In the genomic region with DNA sequence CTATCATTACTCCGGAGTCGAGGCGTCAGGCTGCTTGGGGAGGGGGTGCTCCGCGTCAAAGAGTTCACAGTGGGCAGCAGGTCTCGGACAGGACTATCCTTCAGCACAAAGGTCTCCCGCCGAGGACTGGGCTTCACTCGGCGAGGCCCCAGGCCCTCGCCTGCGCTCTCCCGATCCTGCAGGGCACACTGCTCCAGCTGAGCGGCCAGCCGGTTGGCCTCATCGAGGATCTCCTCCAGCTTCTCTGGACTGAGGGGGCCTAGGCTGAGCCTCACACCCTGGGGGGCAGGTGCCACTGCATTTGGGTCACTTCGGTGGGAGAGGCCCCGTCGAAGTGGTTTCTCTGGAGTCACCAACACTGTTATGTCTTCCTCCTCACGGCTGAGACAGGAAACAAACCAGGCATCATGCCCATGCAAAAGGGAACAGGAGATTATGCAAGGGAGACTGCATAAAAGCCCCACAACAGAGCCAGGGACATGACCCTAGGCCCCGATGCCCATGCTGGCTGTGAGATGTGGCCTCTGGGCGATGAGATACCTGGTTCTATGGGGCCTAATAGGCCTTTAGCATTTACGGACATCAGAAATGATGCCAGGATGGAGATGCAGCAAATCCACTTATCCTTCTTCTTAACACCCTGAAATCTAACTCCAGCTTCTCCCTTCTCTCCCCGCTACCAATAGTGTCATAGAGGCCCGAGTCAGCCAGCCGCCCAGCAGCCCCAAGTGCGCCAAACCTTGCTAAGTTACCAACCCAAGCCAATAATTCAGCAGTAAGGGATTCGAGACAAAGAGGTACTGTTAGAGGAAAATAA, we compare ENCODE assay signal across 8 cellular contexts. TPM values are rescaled to one million over a fixed set of nuclear protein-coding genes. Genes with fewer than 3 reads are reported as not detected.
DNase-seq lines count a peak whose midpoint lies in the region; ATAC-seq and TF ChIP-seq lines count a peak whose summit lies in the region.

No MANE protein-coding gene starts in this region.

- H3K4me1 ChIP-seq in RWPE2 (ENCODE audit: insufficient read depth, poor library complexity, severe bottlenecking) (peaks cover 6% of the 10 kb centered on the region), skeletal muscle satellite cell (ENCODE audit: control insufficient read depth, insufficient read depth, low read length) (peaks cover 31% of the 10 kb centered on the region)

- H3K27me3 ChIP-seq in H7 (ENCODE audit: control insufficient read depth, insufficient read depth, low read length) (no peaks in the 10 kb centered on the region), RWPE2 (ENCODE audit: insufficient read depth, poor library complexity, severe bottlenecking) (no peaks in the 10 kb centered on the region), skeletal muscle satellite cell (ENCODE audit: control insufficient read depth, insufficient read depth, low read length) (no peaks in the 10 kb centered on the region)

- H3K9me3 ChIP-seq in RWPE2 (ENCODE audit: severe bottlenecking) (no peaks in the 10 kb centered on the region), skeletal muscle satellite cell (replicated peaks; ENCODE audit: low read length) (no peaks in the 10 kb centered on the region)

- H3K36me3 ChIP-seq in H7 (replicated peaks; ENCODE audit: control insufficient read depth, insufficient read depth, low read length) (peaks cover 20% of the 10 kb centered on the region), RWPE2 (ENCODE audit: low read depth) (peaks cover 34% of the 10 kb centered on the region), skeletal muscle satellite cell (ENCODE audit: insufficient read depth, low read length) (peaks cover 20% of the 10 kb centered on the region)

- no peak for TF ChIP-seq CTCF in RWPE2 (IDR thresholded peaks at IDR 0.05; ENCODE audit: poor library complexity, severe bottlenecking)

- peak overlapping the region; percentile 84 for H3K9ac ChIP-seq in skeletal muscle satellite cell (ENCODE audit: low read depth, low read length)

- H3K27ac ChIP-seq in RWPE2 (ENCODE audit: poor library complexity, severe bottlenecking): peak overlapping the region; percentile 59

- ATAC-seq in RWPE2 (ENCODE audit: low read depth) (no peak), HG03460 (IDR thresholded peaks at IDR 0.05; ENCODE audit: unreplicated experiment) (no peak)

- H3K4me3 ChIP-seq in H7 (ENCODE audit: insufficient read depth, low read depth, low read length) (peak overlapping the region; percentile 76), RWPE2 (ENCODE audit: severe bottlenecking) (peak overlapping the region; percentile 70), skeletal muscle satellite cell (ENCODE audit: low read length) (peak overlapping the region; percentile 96)

- no peak for DNase-seq in H7
- no peak for DNase-seq in RWPE2 (ENCODE audit: low spot score)
- DNase-seq in fibroblast of gingiva (ENCODE audit: low read depth): peak; percentile 44
- DNase-seq in stimulated activated CD4-positive, alpha-beta T cell treated with anti-CD3 and anti-CD28 coated beads, Interleukin-2, amount 100 ng/mL, for 48 hours: no peak
- DNase-seq in 8988T: no peak
- no peak for DNase-seq in activated CD8-positive, alpha-beta memory T cell treated with anti-CD3 and anti-CD28 coated beads, Interleukin-2, amount 50 U/mL, for 4 hours

- H3K4me2 ChIP-seq in skeletal muscle satellite cell (ENCODE audit: low read length): peak overlapping the region; percentile 97

RNA-seq across cellular contexts. Expression of gene PSRC1, which starts 1.1 kb away (rescaled TPM):
- total RNA-seq in H7 (2014; rRNA removed; shearing (Covaris generic)): 112 and 141 TPM in 2 replicates
- 9.4 TPM in 2 replicates for total RNA-seq in skeletal muscle satellite cell (2012; rRNA removed)

RNA-seq across cellular contexts. Expression of gene MYBPHL, which starts 24.9 kb away (rescaled TPM):
- total RNA-seq in H7 (2014; rRNA removed; shearing (Covaris generic)): not detected in 2 replicates
- total RNA-seq in skeletal muscle satellite cell (2012; rRNA removed): not detected in 2 replicates

RNA-seq across cellular contexts. Expression of gene CELSR2, which starts 32.5 kb away (rescaled TPM):
- 7.8 and 11.0 TPM in 2 replicates for total RNA-seq in H7 (2014; rRNA removed; shearing (Covaris generic))
- total RNA-seq in skeletal muscle satellite cell (2012; rRNA removed): 0.25 and 0.44 TPM in 2 replicates
